18 cellular contexts compared by ENCODE assay signal in the genomic region with DNA sequence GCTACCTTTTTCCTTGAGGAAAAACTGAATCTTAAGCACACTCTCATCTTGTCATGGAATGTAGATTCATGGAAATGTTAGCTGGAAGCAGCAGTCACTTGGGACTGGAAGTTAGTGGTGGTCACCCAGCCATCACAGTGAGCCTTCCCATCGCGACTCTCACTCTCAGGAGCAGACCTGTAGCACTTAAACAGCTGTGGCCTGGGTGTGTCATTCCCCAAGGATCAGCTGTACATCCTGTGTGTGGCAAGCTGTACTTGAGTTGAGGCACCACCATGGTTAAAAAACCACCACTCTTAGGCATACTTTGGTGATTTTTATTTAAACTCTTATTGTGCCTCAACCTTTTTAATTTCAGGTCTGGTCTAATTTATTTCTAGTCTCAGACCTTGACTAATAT.
"Had no signal": no experiment of that assay in that cellular context is flagged by ENCODE, and none has a peak within 500 bp of the region (broad histone marks: within the 10 kb centered on the region; RNA-seq: fewer than 3 reads in every experiment).

No MANE protein-coding gene starts in this region.

- H3K4me3 Mint-ChIP-seq: activated naive CD8-positive, alpha-beta T cell treated with anti-CD3 and anti-CD28 coated beads, Interleukin-2, amount 50 U/mL, for 24 hours; central memory CD8-positive, alpha-beta T cell; nephron had no signal

- H3K9me3 Mint-ChIP-seq: activated naive CD8-positive, alpha-beta T cell treated with anti-CD3 and anti-CD28 coated beads, Interleukin-2, amount 50 U/mL, for 24 hours; central memory CD8-positive, alpha-beta T cell; nephron had no signal

- DNase-seq: activated CD4-positive, alpha-beta T cell treated with anti-CD3 and anti-CD28 coated beads, Interleukin-2, amount 50 U/mL, for 1 hour; activated CD4-positive, CD25-positive, alpha-beta regulatory T cell treated with anti-CD3 and anti-CD28 coated beads, Interleukin-2, amount 50 U/mL, for 72 hours; activated naive CD4-positive, alpha-beta T cell treated with Interleukin-2 at 50 U/mL for 16 hours; activated naive CD8-positive, alpha-beta T cell treated with anti-CD3 and anti-CD28 coated beads, Interleukin-2, amount 50 U/mL, for 24 hours; aorta; colonic mucosa; erythroblast; left ventricle myocardium inferior; mucosa of descending colon; nucleus accumbens; sigmoid colon; stimulated activated naive CD4-positive, alpha-beta T cell treated with Interleukin-2 at 50 U/mL for 16 hours; T-helper 9 cell; tibial artery had no signal

- H3K27me3 ChIP-seq: colonic mucosa, sigmoid colon, tibial artery had no signal

- H3K27ac Mint-ChIP-seq: activated naive CD8-positive, alpha-beta T cell treated with anti-CD3 and anti-CD28 coated beads, Interleukin-2, amount 50 U/mL, for 24 hours had no signal

- H3K4me1 ChIP-seq: colonic mucosa had no signal

- H3K9me3 ChIP-seq: colonic mucosa, left ventricle myocardium inferior, mucosa of descending colon, sigmoid colon, tibial artery had no signal

- H3K27ac ChIP-seq: colonic mucosa, left ventricle myocardium inferior, sigmoid colon, tibial artery had no signal

- H3K36me3 ChIP-seq: colonic mucosa had no signal

- H3K4me3 ChIP-seq: colonic mucosa, left ventricle myocardium inferior, mucosa of descending colon, sigmoid colon, tibial artery had no signal

- H3K27me3 Mint-ChIP-seq: activated naive CD8-positive, alpha-beta T cell treated with anti-CD3 and anti-CD28 coated beads, Interleukin-2, amount 50 U/mL, for 24 hours; central memory CD8-positive, alpha-beta T cell had no signal

- FAIRE-seq: endometrium, frontal cortex had no signal

- ATAC-seq: activated naive CD8-positive, alpha-beta T cell treated with anti-CD3 and anti-CD28 coated beads, Interleukin-2, amount 50 U/mL, for 24 hours; mucosa of descending colon had no signal
